28 cellular contexts compared by ENCODE assay signal in the genomic region with DNA sequence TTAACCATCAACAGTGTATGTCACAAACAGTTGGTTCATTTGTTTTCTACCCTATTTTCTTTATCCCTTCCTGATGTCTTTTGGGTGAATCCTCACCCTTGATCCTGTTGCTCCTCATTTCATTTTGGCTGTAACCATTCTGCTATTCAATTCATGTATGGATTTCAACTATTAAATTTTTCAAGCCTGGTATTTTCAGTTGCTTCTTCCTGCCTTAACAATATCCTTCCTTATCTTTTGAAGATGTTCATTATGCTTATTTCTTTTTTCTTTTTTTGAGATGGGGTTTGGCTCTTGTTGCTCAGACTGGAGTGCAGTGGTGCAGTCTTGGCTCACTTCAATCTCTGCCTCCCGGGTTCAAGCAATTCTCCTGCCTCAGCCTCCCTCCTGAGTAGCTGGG. TPM values are rescaled to one million over a fixed set of nuclear protein-coding genes. Genes with fewer than 3 reads are reported as not detected.
DNase-seq lines count a peak whose midpoint lies in the region; TF ChIP-seq lines count a peak whose summit lies in the region.
"Had no signal": no experiment of that assay in that cellular context is flagged by ENCODE, and none has a peak within 500 bp of the region (broad histone marks: within the 10 kb centered on the region; RNA-seq: fewer than 3 reads in every experiment).

No MANE protein-coding gene starts in this region.

- H3K27ac Mint-ChIP-seq in MCF 10A (ENCODE audit: low read depth, unreplicated experiment) (peak overlapping the region; percentile 77), neural progenitor cell (no peak overlapping the region)
- H3K27ac Mint-ChIP-seq in CD4-positive, alpha-beta memory T cell = no peak overlapping the region
- H3K27ac Mint-ChIP-seq: activated CD4-positive, alpha-beta T cell treated with anti-CD3 and anti-CD28 coated beads for 36 hours; activated naive CD8-positive, alpha-beta T cell; CD4-positive, CD25-positive, alpha-beta regulatory T cell; progenitor cell of endocrine pancreas; stimulated activated memory B cell treated with anti-CD40 and anti-IgM and Interleukin-4, amounts not matched to agents 10 μg/mL and 1 μg/mL and 100 μg/mL, for 72 hours had no signal

- DNase-seq in MCF 10A (ENCODE audit: unreplicated experiment) = no peak
- no peak for DNase-seq in mammary epithelial cell
- no peak for DNase-seq in adipocyte (ENCODE audit: low read depth)
- no peak for DNase-seq in neural progenitor cell (ENCODE audit: low spot score)
- no peak for DNase-seq in transverse colon
- no peak for DNase-seq in effector CD8-positive, alpha-beta T cell (lab: John Stamatoyannopoulos, UW)
- no peak for DNase-seq in NCI-H748 (lab: John Stamatoyannopoulos, UW; ENCODE audit: unreplicated experiment)
- DNase-seq in CD4-positive, alpha-beta memory T cell = no peak
- DNase-seq: activated CD4-positive, alpha-beta T cell treated with anti-CD3 and anti-CD28 coated beads for 36 hours; activated T-cell treated with anti-CD3 and anti-CD28 coated beads for 4 hours; aorta; CD4-positive, CD25-positive, alpha-beta regulatory T cell; colonic mucosa; effector CD4-positive, alpha-beta T cell; glutamatergic neuron; NCI-H1105; NCI-H1930; NCI-H524 treated with DMSO at 0.1 percent for 48 hours; SHP77 had no signal

- WGBS in mammary epithelial cell (ENCODE audit: low coverage, missing lambda C conversion rate) = 100% methylated on average over 1 of the region's 1 CpG
- WGBS in transverse colon (ENCODE audit: low coverage in 1 of 2), 2 donors = 75 to 83% methylated on average over 1 of the region's 1 CpG

- in situ Hi-C loops in mammary epithelial cell (cut with MboI; ENCODE audit: low sequenced_read_pairs in 2 of 2) (no loop called here), transverse colon (cut with MboI; ENCODE audit: low pct_ligation_motif_present in 1 of 4, low pct_unique_long_range_greater_than_20kb in 1 of 4, low sequenced_read_pairs in 3 of 4) (no loop called here)

- H3K79me2 ChIP-seq in mammary epithelial cell (ENCODE audit: insufficient read depth, low read length) (no peaks in the 10 kb centered on the region), neural progenitor cell (ENCODE audit: low read depth) (no peaks in the 10 kb centered on the region)

- H3K36me3 ChIP-seq in mammary epithelial cell (ENCODE audit: insufficient read depth, low read length) (no peaks in the 10 kb centered on the region), adipocyte (ENCODE audit: control insufficient read depth, insufficient read depth, low read length, severe bottlenecking) (no peaks in the 10 kb centered on the region), neural progenitor cell (no peaks in the 10 kb centered on the region), transverse colon (no peaks in the 10 kb centered on the region)
- no peaks in the 10 kb centered on the region for H3K36me3 ChIP-seq in CD4-positive, alpha-beta memory T cell (ENCODE audit: insufficient read depth, low read length)
- H3K36me3 ChIP-seq: colonic mucosa had no signal

- no peak for TF ChIP-seq EP300 in transverse colon (IDR thresholded peaks at IDR 0.05; ENCODE audit: low read depth)

- BruUV-seq in MCF 10A (replicated peaks; lab: Mats Ljungman, UMichigan) = no TSS peak
- no TSS peak for BruUV-seq in mammary epithelial cell (replicated peaks; lab: Mats Ljungman, UMichigan)

- H3K9me3 Mint-ChIP-seq in MCF 10A (ENCODE audit: unreplicated experiment) (no peaks in the 10 kb centered on the region), neural progenitor cell (peaks cover 4% of the 10 kb centered on the region)
- no peaks in the 10 kb centered on the region for H3K9me3 Mint-ChIP-seq in CD4-positive, alpha-beta memory T cell
- H3K9me3 Mint-ChIP-seq: CD4-positive, CD25-positive, alpha-beta regulatory T cell; stimulated activated memory B cell treated with anti-CD40 and anti-IgM and Interleukin-4, amounts not matched to agents 10 μg/mL and 1 μg/mL and 100 μg/mL, for 72 hours had no signal

- intact Hi-C loops in MCF 10A (cut with micrococcal nuclease) (loop anchor here (5.0 kb wide), 3 partner anchors 279 to 759 kb away; a partner anchor contains a TSS), mammary epithelial cell (cut with micrococcal nuclease) (loop anchor here (5.0 kb wide), 1 partner anchor 759 kb away; a partner anchor contains a TSS), transverse colon (cut with DNase I; ENCODE audit: low total_unique reads) (no loop called here)
- intact Hi-C loops in CD4-positive, alpha-beta memory T cell (cut with micrococcal nuclease) = loop anchor here (5.0 kb wide), 3 partner anchors 74 to 759 kb away; a partner anchor contains a TSS

- peaks cover 8% of the 10 kb centered on the region for H3K4me1 ChIP-seq in mammary epithelial cell (ENCODE audit: insufficient read depth, low read length)
- H3K4me1 ChIP-seq in adipocyte (ENCODE audit: control insufficient read depth, insufficient read depth, low read length) = peaks cover 20% of the 10 kb centered on the region
- H3K4me1 ChIP-seq in neural progenitor cell = no peaks in the 10 kb centered on the region
- H3K4me1 ChIP-seq in transverse colon = peaks cover 5 to 28% (median 13%) of the 10 kb centered on the region in 4 donors
- peaks cover 22% of the 10 kb centered on the region for H3K4me1 ChIP-seq in CD4-positive, alpha-beta memory T cell (ENCODE audit: insufficient read depth, low read length)
- H3K4me1 ChIP-seq: colonic mucosa had no signal

- H2AFZ ChIP-seq in mammary epithelial cell (ENCODE audit: low read depth, low read length) (no peak overlapping the region), neural progenitor cell (replicated peaks) (peak overlapping the region; percentile 55)

- H3K9me3 ChIP-seq in mammary epithelial cell (replicated peaks; ENCODE audit: insufficient read depth, low read length) (no peaks in the 10 kb centered on the region), adipocyte (ENCODE audit: control insufficient read depth, low read length) (no peaks in the 10 kb centered on the region), neural progenitor cell (ENCODE audit: low read depth) (no peaks in the 10 kb centered on the region), transverse colon (no peaks in the 10 kb centered on the region)
- no peaks in the 10 kb centered on the region for H3K9me3 ChIP-seq in CD4-positive, alpha-beta memory T cell (ENCODE audit: control insufficient read depth in 1 of 2, low read length in 2 of 2)
- H3K9me3 ChIP-seq: colonic mucosa had no signal

- H3K27me3 Mint-ChIP-seq in MCF 10A (ENCODE audit: insufficient read depth, unreplicated experiment) (no peaks in the 10 kb centered on the region), neural progenitor cell (ENCODE audit: insufficient read depth, low read depth) (peaks cover 6% of the 10 kb centered on the region)
- no peaks in the 10 kb centered on the region for H3K27me3 Mint-ChIP-seq in CD4-positive, alpha-beta memory T cell
- H3K27me3 Mint-ChIP-seq: activated CD4-positive, alpha-beta T cell treated with anti-CD3 and anti-CD28 coated beads for 36 hours; activated naive CD8-positive, alpha-beta T cell; progenitor cell of endocrine pancreas; stimulated activated memory B cell treated with anti-CD40 and anti-IgM and Interleukin-4, amounts not matched to agents 10 μg/mL and 1 μg/mL and 100 μg/mL, for 72 hours had no signal

- H3K4me1 Mint-ChIP-seq in MCF 10A (ENCODE audit: insufficient read depth, unreplicated experiment) = peaks cover 18% of the 10 kb centered on the region
- peaks cover 11% of the 10 kb centered on the region for H3K4me1 Mint-ChIP-seq in neural progenitor cell
- H3K4me1 Mint-ChIP-seq in CD4-positive, alpha-beta memory T cell = peaks cover 15 to 31% (median 23%) of the 10 kb centered on the region in 4 donors

- no peak for TF ChIP-seq POLR2A in transverse colon (IDR thresholded peaks at IDR 0.05)

- H3K9ac ChIP-seq in mammary epithelial cell (ENCODE audit: insufficient read depth, low read length) (no peak overlapping the region), adipocyte (ENCODE audit: low read length) (peak overlapping the region; percentile 37), neural progenitor cell (no peak overlapping the region)

- H4K20me1 ChIP-seq in mammary epithelial cell (ENCODE audit: insufficient read depth, low read length) (no peaks in the 10 kb centered on the region), neural progenitor cell (ENCODE audit: low read depth) (no peaks in the 10 kb centered on the region)

- H3K36me3 Mint-ChIP-seq in MCF 10A (ENCODE audit: insufficient read depth, unreplicated experiment) (peaks cover 13% of the 10 kb centered on the region), neural progenitor cell (no peaks in the 10 kb centered on the region)
- no peaks in the 10 kb centered on the region for H3K36me3 Mint-ChIP-seq in CD4-positive, alpha-beta memory T cell
- H3K36me3 Mint-ChIP-seq: activated naive CD8-positive, alpha-beta T cell; CD4-positive, CD25-positive, alpha-beta regulatory T cell; stimulated activated memory B cell treated with anti-CD40 and anti-IgM and Interleukin-4, amounts not matched to agents 10 μg/mL and 1 μg/mL and 100 μg/mL, for 72 hours had no signal

- CTCF ChIA-PET in MCF 10A (lab: Yijun Ruan, JAX) = interaction anchor here (0.6 to 1.4 kb wide), 5 partner anchors 10 to 85 kb away, joined by 3 to 5 read pairs (median 4); a partner anchor contains a TSS
- CTCF ChIA-PET in mammary epithelial cell (lab: Charles Lee; ENCODE audit: low non-redundant PET) = no interaction called here
- CTCF ChIA-PET in CD4-positive, alpha-beta memory T cell (lab: Charles Lee; ENCODE audit: partially characterized antibody) = interaction anchor here (1.1 to 9.9 kb wide), 4 partner anchors 16 to 759 kb away, joined by 3 to 175 read pairs (median 4); no protein-coding TSS in a partner anchor

- H3K27ac ChIP-seq in mammary epithelial cell (ENCODE audit: insufficient read depth, low read depth, low read length) = no peak overlapping the region
- H3K27ac ChIP-seq in neural progenitor cell = no peak overlapping the region
- peak overlapping the region in 3 of 4 donors; percentile 34 to 42 (median 35) for H3K27ac ChIP-seq in transverse colon
- H3K27ac ChIP-seq in CD4-positive, alpha-beta memory T cell (ENCODE audit: low read depth, low read length) = no peak overlapping the region
- H3K27ac ChIP-seq: colonic mucosa had no signal

- POLR2A ChIA-PET in MCF 10A (lab: Yijun Ruan, JAX) = interaction anchor here (1.7 to 6.0 kb wide), 3 partner anchors 15 to 253 kb away, joined by 3 to 182 read pairs (median 18); a partner anchor contains a TSS
- POLR2A ChIA-PET in CD4-positive, alpha-beta memory T cell (lab: Charles Lee; ENCODE audit: partially characterized antibody) = interaction anchor here (8.5 kb wide), 1 partner anchor 42 kb away, joined by 122 read pairs; a partner anchor contains a TSS

- H3K4me2 ChIP-seq in mammary epithelial cell (ENCODE audit: insufficient read depth, low read depth, low read length) (no peak overlapping the region), neural progenitor cell (no peak overlapping the region)

- H3K4me3 ChIP-seq in mammary epithelial cell (replicated peaks in 1 of 3; ENCODE audit: insufficient read depth in 1 of 3, low read depth in 2 of 3, low read length in 3 of 3) (no peak overlapping the region), adipocyte (ENCODE audit: low read length) (no peak overlapping the region), neural progenitor cell (no peak overlapping the region), transverse colon (no peak overlapping the region)
- no peak overlapping the region for H3K4me3 ChIP-seq in CD4-positive, alpha-beta memory T cell (ENCODE audit: low read length in 2 of 2)
- H3K4me3 ChIP-seq: colonic mucosa had no signal

- H3K4me3 Mint-ChIP-seq in MCF 10A (ENCODE audit: unreplicated experiment) (no peak overlapping the region), neural progenitor cell (no peak overlapping the region)
- H3K4me3 Mint-ChIP-seq in CD4-positive, alpha-beta memory T cell = peak overlapping the region in 1 of 8 donors; percentile 48
- H3K4me3 Mint-ChIP-seq: activated CD4-positive, alpha-beta T cell treated with anti-CD3 and anti-CD28 coated beads for 36 hours; activated naive CD8-positive, alpha-beta T cell; stimulated activated memory B cell treated with anti-CD40 and anti-IgM and Interleukin-4, amounts not matched to agents 10 μg/mL and 1 μg/mL and 100 μg/mL, for 72 hours had no signal

- dilution Hi-C loops in mammary epithelial cell (cut with HindIII; ENCODE audit: low sequenced_read_pairs) = loop anchor here (5.0 kb wide), 1 partner anchor 44 kb away; a partner anchor contains a TSS

- no peaks in the 10 kb centered on the region for H3K27me3 ChIP-seq in mammary epithelial cell (ENCODE audit: insufficient read depth, low read length)
- no peaks in the 10 kb centered on the region for H3K27me3 ChIP-seq in adipocyte (replicated peaks; ENCODE audit: control insufficient read depth, insufficient read depth, low read length)
- H3K27me3 ChIP-seq in neural progenitor cell = no peaks in the 10 kb centered on the region
- H3K27me3 ChIP-seq in transverse colon = no peaks in the 10 kb centered on the region
- H3K27me3 ChIP-seq in CD4-positive, alpha-beta memory T cell (ENCODE audit: insufficient read depth, low read length) = no peaks in the 10 kb centered on the region
- H3K27me3 ChIP-seq: colonic mucosa had no signal

- peaks cover 31% of the 10 kb centered on the region for H3F3A ChIP-seq in neural progenitor cell (ENCODE audit: low read depth)

- no peak for TF ChIP-seq CTCF in MCF 10A (IDR thresholded peaks at IDR 0.05; ENCODE audit: unreplicated experiment)
- TF ChIP-seq CTCF in mammary epithelial cell (conservative IDR thresholded peaks at IDR 0.05 in 1 of 2, IDR thresholded peaks at IDR 0.05 in 1 of 2; ENCODE audit: extremely low read depth in 1 of 2, insufficient read depth in 1 of 2, low read depth in 1 of 2, low read length in 2 of 2) = no peak
- no peak for TF ChIP-seq CTCF in neural progenitor cell (IDR thresholded peaks at IDR 0.05)
- TF ChIP-seq CTCF in transverse colon (IDR thresholded peaks at IDR 0.05) = no peak

RNA-seq across cellular contexts. Expression of a gene that starts 2.8 kb away (rescaled TPM):
- total RNA-seq in MCF 10A (2022) (not detected in 2 replicates), mammary epithelial cell (not detected), neural progenitor cell (ENCODE audit: low replicate concordance) (not detected in 2 replicates), transverse colon (not detected)
- polyA plus RNA-seq in mammary epithelial cell = not detected
- under 0.01 TPM for polyA minus RNA-seq in mammary epithelial cell
- not detected for total RNA-seq in CD4-positive, alpha-beta memory T cell
- not detected for polyA plus RNA-seq in CD4-positive, alpha-beta memory T cell
- total RNA-seq: A172; activated CD4-positive, alpha-beta T cell treated with anti-CD3 and anti-CD28 coated beads for 36 hours; aorta; CD4-positive, CD25-positive, alpha-beta regulatory T cell; colonic mucosa; H4; M059J; mesenteric fat pad; myocyte; progenitor cell of endocrine pancreas; sciatic nerve had no signal
- polyA plus RNA-seq: aorta; CD4-positive, CD25-positive, alpha-beta regulatory T cell had no signal

RNA-seq across cellular contexts. Expression of a gene that starts 5.9 kb away (rescaled TPM):
- 20.8 and 25.1 TPM in 2 replicates for total RNA-seq in MCF 10A (2022)
- 10 to 100 TPM in 1 of 2 donors, 1 to 10 TPM in 1; 1.0 to 29.8 TPM for total RNA-seq in mammary epithelial cell
- 38.0 TPM for polyA plus RNA-seq in mammary epithelial cell
- 26.3 TPM for polyA minus RNA-seq in mammary epithelial cell
- 130 and 133 TPM in 2 replicates for total RNA-seq in neural progenitor cell (ENCODE audit: low replicate concordance)
- 1 to 10 TPM in 2 of 4 donors, under 1 TPM in 1, not detected in 1; 0.95 to 8.0 (median 1.9) TPM for total RNA-seq in transverse colon
- total RNA-seq in CD4-positive, alpha-beta memory T cell = 1 to 10 TPM; 1.4 to 1.5 TPM
- polyA plus RNA-seq in CD4-positive, alpha-beta memory T cell = under 1 TPM in 1 of 2 donors, not detected in 1; 0.16 TPM

RNA-seq across cellular contexts. Expression of a gene that starts 41.6 kb away (rescaled TPM):
- total RNA-seq in MCF 10A (2022) = 2,454 and 2,713 TPM in 2 replicates
- total RNA-seq in mammary epithelial cell = 1,000 to 10,000 TPM; 1,053 to 1,537 TPM
- 2,133 TPM for polyA plus RNA-seq in mammary epithelial cell
- polyA minus RNA-seq in mammary epithelial cell = 614 TPM
- total RNA-seq in neural progenitor cell (ENCODE audit: low replicate concordance) = 3,812 and 4,281 TPM in 2 replicates
- 1,000 to 10,000 TPM in 3 of 4 donors, 100 to 1,000 TPM in 1; 505 to 1,630 (median 1,282) TPM for total RNA-seq in transverse colon
- total RNA-seq in CD4-positive, alpha-beta memory T cell = 1,000 to 10,000 TPM; 2,728 to 2,811 TPM
- 1,000 to 10,000 TPM in 1 of 2 donors, 100 to 1,000 TPM in 1; 778 to 1,323 TPM for polyA plus RNA-seq in CD4-positive, alpha-beta memory T cell

RNA-seq across cellular contexts. Expression of a gene that starts 54.2 kb away (rescaled TPM):
- total RNA-seq in MCF 10A (2022) (0.35 and 0.49 TPM in 2 replicates), mammary epithelial cell (under 1 TPM; 0.33 to 0.52 TPM), neural progenitor cell (ENCODE audit: low replicate concordance) (0.65 and 0.84 TPM in 2 replicates), transverse colon (100 to 1,000 TPM in 2 of 4 donors, 10 to 100 TPM in 2; 48.8 to 208 (median 92.3) TPM)
- 0.39 TPM for polyA plus RNA-seq in mammary epithelial cell
- polyA minus RNA-seq in mammary epithelial cell = not detected
- 1 to 10 TPM; 1.2 to 1.6 TPM for total RNA-seq in CD4-positive, alpha-beta memory T cell
- under 1 TPM in 1 of 2 donors, not detected in 1; 0.20 TPM for polyA plus RNA-seq in CD4-positive, alpha-beta memory T cell
- total RNA-seq: H4 had no signal

RNA-seq across cellular contexts. Expression of a gene that starts 59.3 kb away (rescaled TPM):
- total RNA-seq in MCF 10A (2022) = 0.65 and 0.96 TPM in 2 replicates
- total RNA-seq in mammary epithelial cell = 1 to 10 TPM in 1 of 2 donors, not detected in 1; 1.5 TPM
- 0.51 TPM for polyA plus RNA-seq in mammary epithelial cell
- polyA minus RNA-seq in mammary epithelial cell = not detected
- total RNA-seq in neural progenitor cell (ENCODE audit: low replicate concordance) = 3.6 and 11.4 TPM in 2 replicates
- 1 to 10 TPM in 1 of 4 donors, under 1 TPM in 2, not detected in 1; 0.40 to 2.5 (median 0.96) TPM for total RNA-seq in transverse colon
- total RNA-seq in CD4-positive, alpha-beta memory T cell = 10 to 100 TPM; 64.0 to 74.5 TPM
- 10 to 100 TPM; 26.0 to 30.4 TPM for polyA plus RNA-seq in CD4-positive, alpha-beta memory T cell
- total RNA-seq: A172, H4 had no signal

Comparison
In these comparisons a context has a peak if more than half of its experiments do, and no peak if none do; other contexts are left out.
1. H3K27ac ChIP-seq: peak in transverse colon (3 of 4); none in mammary epithelial cell (single experiment), neural progenitor cell (single experiment) and CD4-positive, alpha-beta memory T cell (single experiment).